Comparison of ENCODE assay signal across 34 cellular contexts in the genomic region with DNA sequence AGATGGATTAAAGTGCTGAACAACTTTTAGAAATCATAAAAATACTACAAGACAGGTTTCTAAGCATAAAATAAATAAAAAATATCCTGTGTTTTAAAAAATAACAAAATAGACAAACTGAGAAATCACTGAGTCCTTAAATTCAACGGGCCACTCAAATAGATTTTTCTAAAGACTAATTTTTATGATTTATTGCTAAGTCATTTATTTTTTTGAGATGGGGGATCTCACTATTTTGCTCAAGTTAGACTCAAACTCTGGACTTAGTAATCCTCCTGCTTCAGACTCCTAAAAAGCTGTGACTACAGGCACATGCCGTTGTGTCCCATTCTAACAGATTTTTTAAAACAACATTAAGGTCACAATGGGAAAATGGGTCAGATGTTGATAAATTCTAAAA.
DNase-seq lines count a peak whose midpoint lies in the region; ATAC-seq, FAIRE-seq and TF ChIP-seq lines count a peak whose summit lies in the region.
"Had no signal": no experiment of that assay in that cellular context is flagged by ENCODE, and none has a peak within 500 bp of the region (broad histone marks: within the 10 kb centered on the region; RNA-seq: fewer than 3 reads in every experiment).

No MANE protein-coding gene starts in this region.

- H3K79me2 ChIP-seq in HepG2 (ENCODE audit: insufficient read depth, low read length) (no peaks in the 10 kb centered on the region), K562 (ENCODE audit: control insufficient read depth, insufficient read depth, low read length) (no peaks in the 10 kb centered on the region)

- no peak overlapping the region for H3K27ac Mint-ChIP-seq in mesothelial cell of epicardium
- H3K27ac Mint-ChIP-seq: B cell; CD14-positive monocyte; CD4-positive, alpha-beta memory T cell; CD4-positive, alpha-beta T cell; CD4-positive, CD25-positive, alpha-beta regulatory T cell; CD8-positive, alpha-beta memory T cell; CD8-positive, alpha-beta T cell had no signal

- DNase-seq in HepG2 (ENCODE audit: low spot score) (no peak), right lobe of liver (no peak), A549 (ENCODE audit: low read depth in 1 of 2, low spot score in 1 of 2) (no peak), K562 (ENCODE audit: extremely low read depth in 1 of 4, low spot score in 3 of 4) (no peak), mesothelial cell of epicardium (ENCODE audit: low spot score in 2 of 2, unreplicated experiment in 2 of 2) (no peak), SW480 (ENCODE audit: low spot score) (no peak)
- DNase-seq: 8988T; ACHN; AML-193; BE2C; C1 segment of cervical spinal cord; Caco-2; Calu3; CD4-positive, alpha-beta memory T cell; CD4-positive, alpha-beta T cell; CD4-positive, CD25-positive, alpha-beta regulatory T cell; CD8-positive, alpha-beta memory T cell; CD8-positive, alpha-beta T cell; COR-L47; DMS 273 treated with DMSO at 0.1 percent for 48 hours; DMS153; DMS53; DMS79; DMS79 treated with DMSO at 0.1 percent for 48 hours; DND-41; EL had no signal

- TF ChIP-seq EP300 in HepG2 (IDR thresholded peaks at IDR 0.05; ENCODE audit: low read depth in 2 of 2, low read length in 2 of 2) (no peak), HepG2 (CRISPR knock-in tag; IDR thresholded peaks at IDR 0.05; ENCODE audit: borderline replicate concordance) (no peak), A549 (IDR thresholded peaks at IDR 0.05) (no peak), K562 (IDR thresholded peaks at IDR 0.05; ENCODE audit: low read length) (no peak)

- no peaks in the 10 kb centered on the region for H3K9me1 ChIP-seq in K562 (ENCODE audit: control insufficient read depth, insufficient read depth, low read length)

- H3K4me1 ChIP-seq in HepG2 (ENCODE audit: insufficient read depth, low read length), result no peaks in the 10 kb centered on the region
- H3K4me1 ChIP-seq in right lobe of liver, result no peaks in the 10 kb centered on the region
- H3K4me1 ChIP-seq in A549, result no peaks in the 10 kb centered on the region
- no peaks in the 10 kb centered on the region for H3K4me1 ChIP-seq in K562 (replicated peaks in 1 of 2; ENCODE audit: control insufficient read depth in 2 of 2, insufficient read depth in 2 of 2, low read length in 2 of 2)
- H3K4me1 ChIP-seq: BE2C, BLaER1, Caco-2 had no signal

- H3K9ac ChIP-seq in HepG2 (ENCODE audit: insufficient read depth, low read depth, low read length) (no peak overlapping the region), K562 (ENCODE audit: insufficient read depth in 1 of 2, low read depth in 2 of 2, low read length in 2 of 2) (no peak overlapping the region)
- H3K9ac ChIP-seq: BLaER1; BLaER1 treated with 17β-estradiol and CSF1 and Interleukin-3, amounts not matched to agents 10 nM and 100 nM had no signal

- TF ChIP-seq POLR2A in HepG2 (IDR thresholded peaks at IDR 0.05; ENCODE audit: insufficient read depth in 1 of 2, low read depth in 2 of 2, low read length in 2 of 2), result no peak
- TF ChIP-seq POLR2A in right lobe of liver (IDR thresholded peaks at IDR 0.05), result no peak
- no peak for TF ChIP-seq POLR2A in A549 (IDR thresholded peaks at IDR 0.05; ENCODE audit: low read length)
- TF ChIP-seq POLR2A in K562 (conservative IDR thresholded peaks at IDR 0.05), result no peak

- TF ChIP-seq RAD21 in HepG2 (CRISPR knock-in tag; IDR thresholded peaks at IDR 0.05) (no peak), A549 (conservative IDR thresholded peaks at IDR 0.05 in 1 of 2, IDR thresholded peaks at IDR 0.05 in 1 of 2) (no peak), K562 (CRISPR knock-in tag; conservative IDR thresholded peaks at IDR 0.05 in 1 of 2, IDR thresholded peaks at IDR 0.05 in 1 of 2) (no peak)

- H3K36me3 Mint-ChIP-seq in mesothelial cell of epicardium, result no peaks in the 10 kb centered on the region
- H3K36me3 Mint-ChIP-seq: CD14-positive monocyte; CD4-positive, alpha-beta memory T cell; CD4-positive, CD25-positive, alpha-beta regulatory T cell; CD8-positive, alpha-beta memory T cell; CD8-positive, alpha-beta T cell had no signal

- peaks cover 71% of the 10 kb centered on the region for H3K9me3 ChIP-seq in HepG2 (ENCODE audit: low read length)
- H3K9me3 ChIP-seq in right lobe of liver, result no peaks in the 10 kb centered on the region
- H3K9me3 ChIP-seq in A549, result no peaks in the 10 kb centered on the region
- no peaks in the 10 kb centered on the region for H3K9me3 ChIP-seq in K562 (replicated peaks; ENCODE audit: control insufficient read depth, insufficient read depth, low read depth, low read length)
- H3K9me3 ChIP-seq: BE2C; BLaER1; BLaER1 treated with 17β-estradiol and CSF1 and Interleukin-3, amounts not matched to agents 10 nM and 100 nM; Caco-2 had no signal

- CTCF ChIA-PET in HepG2 (lab: Yijun Ruan, JAX; ENCODE audit: low intra/inter-chr PET ratio, low total read pairs) (no interaction called here), A549 (lab: Yijun Ruan, JAX) (no interaction called here), K562 (lab: Yijun Ruan, JAX; ENCODE audit: low intra/inter-chr PET ratio) (no interaction called here)

- no peaks in the 10 kb centered on the region for H4K20me1 ChIP-seq in HepG2 (ENCODE audit: insufficient read depth, low read length)
- no peaks in the 10 kb centered on the region for H4K20me1 ChIP-seq in K562 (replicated peaks; ENCODE audit: control insufficient read depth, insufficient read depth, low read length)
- H4K20me1 ChIP-seq: BLaER1; BLaER1 treated with 17β-estradiol and CSF1 and Interleukin-3, amounts not matched to agents 10 nM and 100 nM had no signal

- H3K36me3 ChIP-seq in HepG2 (replicated peaks in 1 of 2; ENCODE audit: control insufficient read depth in 1 of 2, insufficient read depth in 2 of 2, low read length in 2 of 2), result no peaks in the 10 kb centered on the region
- no peaks in the 10 kb centered on the region for H3K36me3 ChIP-seq in right lobe of liver
- H3K36me3 ChIP-seq in K562 (ENCODE audit: control insufficient read depth, insufficient read depth, low read length), result no peaks in the 10 kb centered on the region
- H3K36me3 ChIP-seq: BE2C; BLaER1; BLaER1 treated with 17β-estradiol and CSF1 and Interleukin-3, amounts not matched to agents 10 nM and 100 nM had no signal

- intact Hi-C loops in HepG2 (cut with micrococcal nuclease; ENCODE audit: unreplicated experiment), result no loop called here
- intact Hi-C loops in right lobe of liver (cut with DNase I), result no loop called here
- intact Hi-C loops in K562 (cut with micrococcal nuclease), result no loop called here

- no peak for FAIRE-seq in HepG2 (lab: Jason Lieb, UNC)
- no peak for FAIRE-seq in A549 (lab: Jason Lieb, UNC)
- no peak for FAIRE-seq in K562 (lab: Jason Lieb, UNC)
- FAIRE-seq: A204.1, D721Med had no signal

- no peak for TF ChIP-seq CTCF in HepG2 (CRISPR knock-in tag; IDR thresholded peaks at IDR 0.05)
- TF ChIP-seq CTCF in right lobe of liver (IDR thresholded peaks at IDR 0.05), result no peak
- no peak for TF ChIP-seq CTCF in A549 (IDR thresholded peaks at IDR 0.05)
- TF ChIP-seq CTCF in K562 (IDR thresholded peaks at IDR 0.05 in 2 of 3, conservative IDR thresholded peaks at IDR 0.05 in 1 of 3; ENCODE audit: insufficient read depth in 2 of 3, low read depth in 1 of 3, low read length in 3 of 3), result no peak
- no peak for TF ChIP-seq CTCF in mesothelial cell of epicardium (IDR thresholded peaks at IDR 0.05; ENCODE audit: unreplicated experiment)

- H3K4me3 ChIP-seq in HepG2 (replicated peaks in 1 of 3; ENCODE audit: insufficient read depth in 1 of 3, low read depth in 2 of 3, low read length in 3 of 3) (no peak overlapping the region), right lobe of liver (no peak overlapping the region), A549 (no peak overlapping the region), K562 (no peak overlapping the region)
- H3K4me3 ChIP-seq: BLaER1; BLaER1 treated with 17β-estradiol and CSF1 and Interleukin-3, amounts not matched to agents 10 nM and 100 nM had no signal

- H3K27ac ChIP-seq in HepG2 (ENCODE audit: extremely low read length, insufficient read depth, low read length) (no peak overlapping the region), right lobe of liver (no peak overlapping the region), A549 (no peak overlapping the region), K562 (ENCODE audit: extremely low read depth, low read depth, low read length) (no peak overlapping the region)
- H3K27ac ChIP-seq: 22Rv1; BLaER1; BLaER1 treated with 17β-estradiol and CSF1 and Interleukin-3, amounts not matched to agents 10 nM and 100 nM; C4-2B had no signal

- no peaks in the 10 kb centered on the region for H3K27me3 Mint-ChIP-seq in mesothelial cell of epicardium (ENCODE audit: low read depth)
- H3K27me3 Mint-ChIP-seq: B cell; CD4-positive, alpha-beta T cell; CD4-positive, CD25-positive, alpha-beta regulatory T cell had no signal

- H3K4me1 Mint-ChIP-seq in mesothelial cell of epicardium, result no peaks in the 10 kb centered on the region
- H3K4me1 Mint-ChIP-seq: B cell; CD14-positive monocyte; CD4-positive, alpha-beta memory T cell; CD4-positive, CD25-positive, alpha-beta regulatory T cell; CD8-positive, alpha-beta memory T cell had no signal

- in situ Hi-C loops in HepG2 (cut with HindIII; ENCODE audit: extremely low pct_ligation_motif_present, low pct_unique_long_range_greater_than_20kb), result no loop called here
- in situ Hi-C loops in K562 (cut with MboI), result no loop called here

- H2AFZ ChIP-seq in HepG2 (ENCODE audit: low read length) (no peak overlapping the region), K562 (ENCODE audit: low read depth, low read length) (no peak overlapping the region)

- WGBS in HepG2 (ENCODE audit: low lambda C conversion rate), result 7% methylated on average over 2 of the region's 2 CpGs
- 24% methylated on average over 2 of the region's 2 CpGs for WGBS in right lobe of liver (ENCODE audit: insufficient coverage, low coverage, low lambda C conversion rate, missing lambda C conversion rate)
- WGBS in A549 (ENCODE audit: missing lambda C conversion rate), result 12% methylated on average over 2 of the region's 2 CpGs
- 0% methylated on average over 2 of the region's 2 CpGs for WGBS in K562 (ENCODE audit: insufficient coverage, low coverage, missing lambda C conversion rate)

- H3K4me2 ChIP-seq in HepG2 (ENCODE audit: low read depth, low read length) (no peak overlapping the region), A549 (no peak overlapping the region), K562 (ENCODE audit: insufficient read depth, low read length) (no peak overlapping the region)
- H3K4me2 ChIP-seq: BLaER1; BLaER1 treated with 17β-estradiol and CSF1 and Interleukin-3, amounts not matched to agents 10 nM and 100 nM had no signal

- no TSS peak for BruUV-seq in HepG2 (replicated peaks; lab: Mats Ljungman, UMichigan)
- no TSS peak for BruUV-seq in K562 (replicated peaks; lab: Mats Ljungman, UMichigan)

- H3K9me3 Mint-ChIP-seq in mesothelial cell of epicardium, result peaks cover 19% of the 10 kb centered on the region
- H3K9me3 Mint-ChIP-seq: CD8-positive, alpha-beta T cell had no signal

- POLR2A ChIA-PET in HepG2 (lab: Yijun Ruan, JAX) (no interaction called here), A549 (lab: Yijun Ruan, JAX) (no interaction called here), K562 (lab: Yijun Ruan, JAX) (no interaction called here)

- H3K4me3 Mint-ChIP-seq in mesothelial cell of epicardium, result no peak overlapping the region
- H3K4me3 Mint-ChIP-seq: B cell; CD14-positive monocyte; CD4-positive, alpha-beta memory T cell; CD4-positive, alpha-beta T cell; CD4-positive, CD25-positive, alpha-beta regulatory T cell; CD8-positive, alpha-beta memory T cell; CD8-positive, alpha-beta T cell had no signal

- ATAC-seq in HepG2, result no peak
- no peak for ATAC-seq in right lobe of liver
- ATAC-seq in A549, result no peak
- no peak for ATAC-seq in K562
- ATAC-seq: CD8-positive, alpha-beta T cell had no signal

- H3K27me3 ChIP-seq in HepG2 (ENCODE audit: control insufficient read depth in 1 of 2, insufficient read depth in 2 of 2, low read length in 2 of 2), result no peaks in the 10 kb centered on the region
- no peaks in the 10 kb centered on the region for H3K27me3 ChIP-seq in right lobe of liver
- no peaks in the 10 kb centered on the region for H3K27me3 ChIP-seq in K562 (ENCODE audit: control insufficient read depth in 2 of 2, insufficient read depth in 2 of 2, low read length in 2 of 2)
- H3K27me3 ChIP-seq: BE2C; BLaER1; BLaER1 treated with 17β-estradiol and CSF1 and Interleukin-3, amounts not matched to agents 10 nM and 100 nM had no signal

Comparison
In these comparisons a context has a peak if more than half of its experiments do, and no peak if none do; other contexts are left out.
1. Of the 241 proteins assayed by ChIP-seq in both HepG2 and K562: peak only in HepG2: none; only in K562: MAFG; in both: MAFF; in neither: 238; mixed calls (peak in some experiments, not most) for 1.